Comparison of ENCODE assay signal across 25 cellular contexts in genomic region chr4:7240341-7240740, GRCh38.
DNase-seq lines count a peak whose midpoint lies in the region; ATAC-seq and TF ChIP-seq lines count a peak whose summit lies in the region.
"Had no signal": no experiment of that assay in that cellular context is flagged by ENCODE, and none has a peak within 500 bp of the region (broad histone marks: within the 10 kb centered on the region; RNA-seq: fewer than 3 reads in every experiment).

No MANE protein-coding gene starts in this region.

- H3K36me3 ChIP-seq in brain microvascular endothelial cell (replicated peaks), result no peaks in the 10 kb centered on the region
- H3K36me3 ChIP-seq: breast epithelium, ovary, SJSA1 had no signal

- in situ Hi-C loops in brain microvascular endothelial cell (cut with HindIII; ENCODE audit: low pct_ligation_motif_present, low sequenced_read_pairs), result no loop called here

- peak; percentile 77 for DNase-seq in NCI-H82 (lab: John Stamatoyannopoulos, UW)
- DNase-seq in NCI-H82 treated with DMSO at 0.1 percent for 48 hours (lab: John Stamatoyannopoulos, UW; ENCODE audit: unreplicated experiment), result no peak
- DNase-seq in GM12864 (ENCODE audit: low read depth), result no peak
- no peak for DNase-seq in brain microvascular endothelial cell
- DNase-seq in retinal pigment epithelial cell (ENCODE audit: low read depth), result no peak
- DNase-seq in foreskin fibroblast, result no peak
- DNase-seq: activated CD4-positive, alpha-beta T cell treated with anti-CD3 and anti-CD28 coated beads, Interleukin-2, amount 50 U/mL, for 4 hours; activated naive CD4-positive, alpha-beta T cell treated with anti-CD3 and anti-CD28 coated beads, Interleukin-2, amount 10 ng/mL, durations not matched to agents 7 days and 5 days; Calu3; effector CD4-positive, alpha-beta T cell; mucosa of descending colon; NCI-H2029; NCI-H446 treated with DMSO at 0.1 percent for 48 hours; ovary; stimulated activated CD4-positive, alpha-beta T cell treated with anti-CD3 and anti-CD28 coated beads, Interleukin-2, amount 100 ng/mL, for 24 hours; T-helper 1 cell; trophoblast cell had no signal

- H3K4me3 ChIP-seq in GM12864 (ENCODE audit: low read depth, low read length) (no peak overlapping the region), brain microvascular endothelial cell (ENCODE audit: low read depth, low read length) (no peak overlapping the region), retinal pigment epithelial cell (ENCODE audit: low read length) (no peak overlapping the region), foreskin fibroblast (ENCODE audit: low read depth in 1 of 2, low read length in 2 of 2) (no peak overlapping the region)
- H3K4me3 ChIP-seq: breast epithelium, GM23338, mucosa of descending colon, ovary, SJSA1 had no signal

- TF ChIP-seq CTCF in GM12864 (IDR thresholded peaks at IDR 0.05; ENCODE audit: low read depth, low read length, missing control alignments), result peak; percentile 10
- peak; percentile 32 for TF ChIP-seq CTCF in brain microvascular endothelial cell (IDR thresholded peaks at IDR 0.05; ENCODE audit: low read depth, low read length, missing control alignments)
- TF ChIP-seq CTCF in retinal pigment epithelial cell (conservative IDR thresholded peaks at IDR 0.05; ENCODE audit: low read depth, low read length), result peak; percentile 28
- TF ChIP-seq CTCF in foreskin fibroblast (IDR thresholded peaks at IDR 0.05; ENCODE audit: low read depth, low read length), result no peak

- H3K27me3 ChIP-seq in brain microvascular endothelial cell (replicated peaks), result no peaks in the 10 kb centered on the region
- H3K27me3 ChIP-seq: breast epithelium, ovary, SJSA1 had no signal

- ATAC-seq in HG03378 (IDR thresholded peaks at IDR 0.05; ENCODE audit: unreplicated experiment) (no peak), HG02840 (IDR thresholded peaks at IDR 0.05; ENCODE audit: low FRiP score, unreplicated experiment) (no peak)
- ATAC-seq: GM23338; mucosa of descending colon; natural killer cell treated with Interleukin-12 subunit alpha and Interleukin-12 subunit beta and Interleukin-15 and Interleukin-18, amount 100 ng/mL, for 72 hours had no signal

- H3K27ac ChIP-seq in brain microvascular endothelial cell, result no peak overlapping the region
- H3K27ac ChIP-seq: breast epithelium, C4-2B, epithelial cell of prostate, ovary, SJSA1 had no signal
